In genomic region chr20:24489193-24489592, GRCh38 we compare ENCODE assay signal across 17 cellular contexts. TPM values are rescaled to one million over a fixed set of nuclear protein-coding genes. Genes with fewer than 3 reads are reported as not detected.
"Had no signal": no experiment of that assay in that cellular context is flagged by ENCODE, and none has a peak within 500 bp of the region (broad histone marks: within the 10 kb centered on the region; RNA-seq: fewer than 3 reads in every experiment).

No MANE protein-coding gene starts in this region.

- H3K27me3 ChIP-seq: esophagus squamous epithelium, hepatocyte, neutrophil, thyroid gland, uterus had no signal

- H2AFZ ChIP-seq: hepatocyte had no signal

- H3K9me3 ChIP-seq: esophagus squamous epithelium, neutrophil, suprapubic skin, thyroid gland, uterus had no signal

- H3K27ac ChIP-seq: esophagus squamous epithelium, hepatocyte, neutrophil, suprapubic skin, thyroid gland, uterus had no signal

- H3K4me1 ChIP-seq: esophagus squamous epithelium, suprapubic skin, uterus had no signal

- DNase-seq: effector memory CD8-positive, alpha-beta T cell; esophagus squamous epithelium; foreskin fibroblast; mesendoderm; naive thymus-derived CD4-positive, alpha-beta T cell; nephron progenitor cell; right cardiac atrium; stimulated activated CD4-positive, alpha-beta T cell treated with anti-CD3 and anti-CD28 coated beads, Interleukin-2, amount 100 ng/mL, for 48 hours; stimulated activated naive CD4-positive, alpha-beta T cell treated with Interleukin-2 at 50 U/mL for 16 hours; thyroid gland; uterus had no signal

- H3K4me3 ChIP-seq: esophagus squamous epithelium, hepatocyte, smooth muscle cell, suprapubic skin, thyroid gland, uterus had no signal

- H3K36me3 ChIP-seq: esophagus squamous epithelium, neutrophil, suprapubic skin, thyroid gland, uterus had no signal

- H3K4me2 ChIP-seq: hepatocyte, smooth muscle cell had no signal

- H3K79me2 ChIP-seq: hepatocyte had no signal

RNA-seq across cellular contexts. Expression of gene SYNDIG1, which starts 19.8 kb away (rescaled TPM):
- total RNA-seq: esophagus squamous epithelium; lung microvascular endothelial cell; mononuclear cell; naive thymus-derived CD4-positive, alpha-beta T cell; suprapubic skin had no signal
- polyA plus RNA-seq: naive thymus-derived CD4-positive, alpha-beta T cell had no signal
